Comparison of ENCODE assay signal across 1 cellular context in genomic region chr11:61666684-61667297, GRCh38.
TF ChIP-seq lines count a peak whose summit lies in the region.

No MANE protein-coding gene starts in this region.

TF ChIP-seq in HepG2, 621 proteins besides CTCF, POLR2A, EP300 and RAD21 (continued from another document and continues in another):
- TF ChIP-seq ARID5B (CRISPR knock-in tag; IDR thresholded peaks at IDR 0.05): peak; percentile 41
- TF ChIP-seq ATF7 (IDR thresholded peaks at IDR 0.05): no peak
- no peak for TF ChIP-seq ATF7 (CRISPR knock-in tag; IDR thresholded peaks at IDR 0.05)
- 0 out of 2 replicates have a peak, but pooled peaks have one; percentile 55 for TF ChIP-seq MED13 (CRISPR knock-in tag; IDR thresholded peaks at IDR 0.05)
- TF ChIP-seq SOX6 (IDR thresholded peaks at IDR 0.05): no peak
- peak; percentile 46; the same call in 1 of the 2 replicates for TF ChIP-seq SOX6 (CRISPR knock-in tag; IDR thresholded peaks at IDR 0.05)
- peak; percentile 54; the same call in 1 of the 2 replicates for TF ChIP-seq HOXA3 (CRISPR knock-in tag; IDR thresholded peaks at IDR 0.05)
- TF ChIP-seq MBD4 (IDR thresholded peaks at IDR 0.05; ENCODE audit: borderline replicate concordance, low read length): no peak
- TF ChIP-seq ZFX (CRISPR knock-in tag; IDR thresholded peaks at IDR 0.05; ENCODE audit: low read depth): peak; percentile 38; the same call in 1 of the 2 replicates
- TF ChIP-seq NCOR1 (IDR thresholded peaks at IDR 0.05; ENCODE audit: borderline replicate concordance, low read length): peak; percentile 82; the same call in 1 of the 2 replicates
- TF ChIP-seq FOXA1 (IDR thresholded peaks at IDR 0.05): no peak
- no peak for TF ChIP-seq FOXA1 (CRISPR knock-in tag; IDR thresholded peaks at IDR 0.05)
- TF ChIP-seq DMAP1 (CRISPR knock-in tag; IDR thresholded peaks at IDR 0.05): 0 out of 2 replicates have a peak, but pooled peaks have one; percentile 25
- TF ChIP-seq NCOA2 (CRISPR knock-in tag; IDR thresholded peaks at IDR 0.05): peak; percentile 25; the same call in 1 of the 2 replicates
- no peak for TF ChIP-seq ZNF670 (CRISPR knock-in tag; IDR thresholded peaks at IDR 0.05; ENCODE audit: borderline replicate concordance)
- TF ChIP-seq FOXP4 (CRISPR knock-in tag; IDR thresholded peaks at IDR 0.05): peak; percentile 47; the same call in 1 of the 2 replicates
- peak; percentile 77 for TF ChIP-seq PHF21A (CRISPR knock-in tag; IDR thresholded peaks at IDR 0.05)
- no peak for TF ChIP-seq MEIS1 (CRISPR knock-in tag; IDR thresholded peaks at IDR 0.05; ENCODE audit: borderline replicate concordance)
- no peak for TF ChIP-seq ZNF235 (CRISPR knock-in tag; IDR thresholded peaks at IDR 0.05; ENCODE audit: borderline replicate concordance)
- peak; percentile 98 for TF ChIP-seq ZNF740 (CRISPR knock-in tag; IDR thresholded peaks at IDR 0.05)
- TF ChIP-seq ZMYM4 (CRISPR knock-in tag; IDR thresholded peaks at IDR 0.05): 0 out of 2 replicates have a peak, but pooled peaks have one; percentile 24
- peak; percentile 30 to 37; a peak in 2 of 4 replicates for TF ChIP-seq HMGXB4 (CRISPR knock-in tag; IDR thresholded peaks at IDR 0.05; ENCODE audit: borderline replicate concordance in 1 of 2, low read depth in 1 of 2)
- TF ChIP-seq PITX1 (CRISPR knock-in tag; IDR thresholded peaks at IDR 0.05): 0 out of 2 replicates have a peak, but pooled peaks have one; percentile 46
- TF ChIP-seq ISL2 (CRISPR knock-in tag; IDR thresholded peaks at IDR 0.05): peak; percentile 54; the same call in 1 of the 2 replicates
- TF ChIP-seq ZFP90 (CRISPR knock-in tag; IDR thresholded peaks at IDR 0.05; ENCODE audit: borderline replicate concordance): no peak
- peak; percentile 88 for TF ChIP-seq PAXIP1 (CRISPR knock-in tag; conservative IDR thresholded peaks at IDR 0.05)
- 0 out of 2 replicates have a peak, but pooled peaks have one; percentile 42 for TF ChIP-seq FOXJ3 (CRISPR knock-in tag; IDR thresholded peaks at IDR 0.05; ENCODE audit: borderline replicate concordance)
- TF ChIP-seq SP4 (CRISPR knock-in tag; IDR thresholded peaks at IDR 0.05): 0 out of 2 replicates have a peak, but pooled peaks have one; percentile 29
- TF ChIP-seq ZNF609 (CRISPR knock-in tag; IDR thresholded peaks at IDR 0.05; ENCODE audit: borderline replicate concordance): peak; percentile 17; the same call in 1 of the 2 replicates
- peak; percentile 78; the same call in 1 of the 2 replicates for TF ChIP-seq KDM6A (CRISPR knock-in tag; IDR thresholded peaks at IDR 0.05; ENCODE audit: low read depth)
- no peak for TF ChIP-seq SMARCE1 (IDR thresholded peaks at IDR 0.05; ENCODE audit: borderline replicate concordance)
- TF ChIP-seq ZGPAT (CRISPR knock-in tag; IDR thresholded peaks at IDR 0.05): peak; percentile 62; the same call in 1 of the 2 replicates
- TF ChIP-seq TFDP1 (CRISPR knock-in tag; IDR thresholded peaks at IDR 0.05; ENCODE audit: borderline replicate concordance): no peak
- TF ChIP-seq ZNF766 (CRISPR knock-in tag; IDR thresholded peaks at IDR 0.05; ENCODE audit: borderline replicate concordance): peak; percentile 54; the same call in 1 of the 2 replicates
- TF ChIP-seq SAP130 (CRISPR knock-in tag; IDR thresholded peaks at IDR 0.05; ENCODE audit: low read depth): peak; percentile 29; the same call in 1 of the 2 replicates
- TF ChIP-seq SUZ12 (IDR thresholded peaks at IDR 0.05; ENCODE audit: low read depth, low read length): no peak
- peak; percentile 92 for TF ChIP-seq HNF4G (IDR thresholded peaks at IDR 0.05; ENCODE audit: borderline replicate concordance, low read depth, low read length)
- TF ChIP-seq HNF4G (CRISPR knock-in tag; IDR thresholded peaks at IDR 0.05; ENCODE audit: borderline replicate concordance, low read depth): peak; percentile 74; the same call in 1 of the 2 replicates
